Comparison of ENCODE assay signal across 20 cellular contexts in the genomic region with DNA sequence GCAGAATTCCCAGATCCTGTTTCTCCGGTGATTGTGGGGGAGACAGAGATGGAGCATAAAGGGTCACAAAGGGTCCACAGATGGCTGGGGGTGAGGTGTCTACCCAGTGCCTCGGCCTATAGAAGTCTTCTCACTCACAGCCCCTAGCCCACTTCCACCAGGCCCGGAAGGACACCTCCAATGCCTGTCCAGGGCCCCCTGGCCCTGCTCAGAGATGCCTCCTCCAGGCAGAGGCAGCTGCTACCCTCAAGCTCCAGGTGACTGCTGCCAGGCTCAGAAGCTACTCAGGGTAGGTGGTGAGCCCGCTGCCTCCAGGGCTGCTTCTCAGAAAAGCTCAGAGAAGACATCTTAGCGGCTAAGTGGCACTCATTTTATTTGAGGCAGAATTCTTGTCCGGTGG.
"Had no signal": no experiment of that assay in that cellular context is flagged by ENCODE, and none has a peak within 500 bp of the region (broad histone marks: within the 10 kb centered on the region; RNA-seq: fewer than 3 reads in every experiment).

No MANE protein-coding gene starts in this region.

- H3K27me3 Mint-ChIP-seq: activated CD4-positive, alpha-beta T cell treated with anti-CD3 and anti-CD28 coated beads, Interleukin-2, amount 10 ng/mL, durations not matched to agents 24 days and 14 days; naive thymus-derived CD8-positive, alpha-beta T cell had no signal

- H3K4me2 ChIP-seq: smooth muscle cell had no signal

- ATAC-seq: activated CD8-positive, alpha-beta T cell treated with anti-CD3 and anti-CD28 coated beads, Interleukin-2, amount 10 ng/mL, durations not matched to agents 7 days and 5 days; activated T-cell treated with anti-CD3 and anti-CD28 coated beads, Interleukin-2, amount 50 U/mL, for 4 hours; esophagus mucosa; gastroesophageal sphincter; heart left ventricle; left cardiac atrium; naive thymus-derived CD8-positive, alpha-beta T cell; sciatic nerve; stimulated activated memory B cell treated with anti-CD40 and anti-IgM and Interleukin-4, amounts not matched to agents 10 μg/mL and 1 μg/mL and 100 μg/mL, for 72 hours had no signal

- H3K4me3 Mint-ChIP-seq: activated CD4-positive, alpha-beta T cell treated with anti-CD3 and anti-CD28 coated beads, Interleukin-2, amount 10 ng/mL, durations not matched to agents 24 days and 14 days; activated CD8-positive, alpha-beta T cell treated with anti-CD3 and anti-CD28 coated beads, Interleukin-2, amount 10 ng/mL, durations not matched to agents 7 days and 5 days; activated naive CD4-positive, alpha-beta T cell treated with anti-CD3 and anti-CD28 coated beads, Interleukin-2, amount 10 ng/mL, durations not matched to agents 7 days and 5 days; activated T-cell treated with anti-CD3 and anti-CD28 coated beads, Interleukin-2, amount 50 U/mL, for 4 hours; naive thymus-derived CD8-positive, alpha-beta T cell; stimulated activated memory B cell treated with anti-CD40 and anti-IgM and Interleukin-4, amounts not matched to agents 10 μg/mL and 1 μg/mL and 100 μg/mL, for 72 hours; type B pancreatic cell had no signal

- H3K9ac ChIP-seq: parathyroid adenoma had no signal

- H3K27ac Mint-ChIP-seq: activated CD4-positive, alpha-beta T cell treated with anti-CD3 and anti-CD28 coated beads, Interleukin-2, amount 10 ng/mL, durations not matched to agents 24 days and 14 days; activated CD8-positive, alpha-beta T cell treated with anti-CD3 and anti-CD28 coated beads, Interleukin-2, amount 10 ng/mL, durations not matched to agents 7 days and 5 days; activated naive CD4-positive, alpha-beta T cell treated with anti-CD3 and anti-CD28 coated beads, Interleukin-2, amount 10 ng/mL, durations not matched to agents 7 days and 5 days; type B pancreatic cell had no signal

- H3K27ac ChIP-seq: ascending aorta, gastroesophageal sphincter, heart left ventricle, neutrophil, parathyroid adenoma, testis had no signal

- DNase-seq: activated CD4-positive, alpha-beta T cell treated with anti-CD3 and anti-CD28 coated beads, Interleukin-2, amount 10 ng/mL, durations not matched to agents 24 days and 14 days; activated CD4-positive, CD25-positive, alpha-beta regulatory T cell; activated CD8-positive, alpha-beta T cell treated with anti-CD3 and anti-CD28 coated beads, Interleukin-2, amount 10 ng/mL, durations not matched to agents 7 days and 5 days; activated naive CD4-positive, alpha-beta T cell treated with anti-CD3 and anti-CD28 coated beads, Interleukin-2, amount 10 ng/mL, durations not matched to agents 7 days and 5 days; activated T-cell treated with anti-CD3 and anti-CD28 coated beads, Interleukin-2, amount 50 U/mL, for 4 hours; cortex of kidney; heart left ventricle; left cardiac atrium; naive thymus-derived CD8-positive, alpha-beta T cell; stimulated activated CD4-positive, alpha-beta T cell treated with anti-CD3 and anti-CD28 coated beads, Interleukin-4, amount 100 ng/mL, for 24 hours; testis had no signal

- H3K9me3 Mint-ChIP-seq: activated CD4-positive, alpha-beta T cell treated with anti-CD3 and anti-CD28 coated beads, Interleukin-2, amount 10 ng/mL, durations not matched to agents 24 days and 14 days; activated naive CD4-positive, alpha-beta T cell treated with anti-CD3 and anti-CD28 coated beads, Interleukin-2, amount 10 ng/mL, durations not matched to agents 7 days and 5 days; activated T-cell treated with anti-CD3 and anti-CD28 coated beads, Interleukin-2, amount 50 U/mL, for 4 hours; naive thymus-derived CD8-positive, alpha-beta T cell; stimulated activated memory B cell treated with anti-CD40 and anti-IgM and Interleukin-4, amounts not matched to agents 10 μg/mL and 1 μg/mL and 100 μg/mL, for 72 hours; type B pancreatic cell had no signal

- H3K36me3 Mint-ChIP-seq: stimulated activated memory B cell treated with anti-CD40 and anti-IgM and Interleukin-4, amounts not matched to agents 10 μg/mL and 1 μg/mL and 100 μg/mL, for 72 hours; type B pancreatic cell had no signal

- H3K27me3 ChIP-seq: ascending aorta, neutrophil, testis had no signal

- H3K4me1 ChIP-seq: ascending aorta, parathyroid adenoma, testis had no signal

- H3K36me3 ChIP-seq: ascending aorta, gastroesophageal sphincter, heart left ventricle, neutrophil had no signal

- H3K79me2 ChIP-seq: parathyroid adenoma had no signal

- H3K9me3 ChIP-seq: ascending aorta, gastroesophageal sphincter, heart left ventricle, neutrophil, testis had no signal

- H3K4me3 ChIP-seq: ascending aorta, gastroesophageal sphincter, heart left ventricle, smooth muscle cell, testis had no signal
